17 cellular contexts compared by ENCODE assay signal in the genomic region with DNA sequence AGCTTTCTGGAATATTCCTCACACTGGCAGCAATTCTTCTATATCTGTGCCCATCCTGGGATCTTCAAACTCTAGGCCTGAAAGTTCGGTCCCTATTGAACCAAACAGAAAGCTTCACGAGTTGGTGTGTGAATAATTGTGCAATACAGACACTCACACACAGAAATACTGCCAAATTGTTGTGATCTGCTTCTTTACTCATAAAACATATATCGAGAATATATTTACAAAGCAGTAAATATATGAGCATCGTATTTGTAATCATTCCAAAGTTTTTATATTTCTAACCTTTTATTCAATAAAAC.
"Had no signal": no experiment of that assay in that cellular context is flagged by ENCODE, and none has a peak within 500 bp of the region (broad histone marks: within the 10 kb centered on the region; RNA-seq: fewer than 3 reads in every experiment).

No MANE protein-coding gene starts in this region.

- H3K27ac Mint-ChIP-seq: activated naive CD8-positive, alpha-beta T cell treated with anti-CD3 and anti-CD28 coated beads, Interleukin-2, amount 50 U/mL, for 24 hours; activated T-helper 17 cell treated with anti-CD3 and anti-CD28 coated beads, Interleukin-2, amount 50 U/mL, for 72 hours; dendritic cell treated with granulocyte-macrophage colony-stimulating factor and Interleukin-4, amounts not matched to agents 40 ng/mL and 50 ng/mL, for 4 days; natural killer cell treated with Interleukin-12 subunit alpha and Interleukin-12 subunit beta and Interleukin-15 and Interleukin-18, amount 100 ng/mL, for 72 hours; progenitor cell of endocrine pancreas had no signal

- DNase-seq: activated CD4-positive, alpha-beta T cell treated with anti-CD3 and anti-CD28 coated beads, Interleukin-2, amount 50 U/mL, for 1 hour; activated naive CD4-positive, alpha-beta T cell treated with Interleukin-2 at 50 U/mL for 16 hours; activated T-cell treated with anti-CD3 and anti-CD28 coated beads for 4 hours; aorta; effector memory CD4-positive, alpha-beta T cell; foreskin keratinocyte; glutamatergic neuron; right cardiac atrium; transverse colon had no signal

- H3K27me3 Mint-ChIP-seq: activated naive CD8-positive, alpha-beta T cell treated with anti-CD3 and anti-CD28 coated beads, Interleukin-2, amount 50 U/mL, for 24 hours; activated T-helper 17 cell treated with anti-CD3 and anti-CD28 coated beads, Interleukin-2, amount 50 U/mL, for 72 hours; dendritic cell treated with granulocyte-macrophage colony-stimulating factor and Interleukin-4, amounts not matched to agents 40 ng/mL and 50 ng/mL, for 4 days; progenitor cell of endocrine pancreas had no signal

- H3K4me1 Mint-ChIP-seq: activated naive CD8-positive, alpha-beta T cell treated with anti-CD3 and anti-CD28 coated beads, Interleukin-2, amount 50 U/mL, for 24 hours; activated T-helper 17 cell treated with anti-CD3 and anti-CD28 coated beads, Interleukin-2, amount 50 U/mL, for 72 hours had no signal

- ATAC-seq: activated CD4-positive, CD25-positive, alpha-beta regulatory T cell treated with anti-CD3 and anti-CD28 coated beads, Interleukin-2, amount 50 U/mL, for 24 hours; activated naive CD8-positive, alpha-beta T cell treated with anti-CD3 and anti-CD28 coated beads, Interleukin-2, amount 50 U/mL, for 24 hours; activated T-helper 17 cell treated with anti-CD3 and anti-CD28 coated beads, Interleukin-2, amount 50 U/mL, for 72 hours; foreskin keratinocyte; natural killer cell treated with Interleukin-12 subunit alpha and Interleukin-12 subunit beta and Interleukin-15 and Interleukin-18, amount 100 ng/mL, for 72 hours; right cardiac atrium had no signal

- H3K36me3 Mint-ChIP-seq: natural killer cell treated with Interleukin-12 subunit alpha and Interleukin-12 subunit beta and Interleukin-15 and Interleukin-18, amount 100 ng/mL, for 72 hours had no signal

- H3K27me3 ChIP-seq: foreskin keratinocyte, transverse colon had no signal

- H3K9me3 Mint-ChIP-seq: activated naive CD8-positive, alpha-beta T cell treated with anti-CD3 and anti-CD28 coated beads, Interleukin-2, amount 50 U/mL, for 24 hours; activated T-helper 17 cell treated with anti-CD3 and anti-CD28 coated beads, Interleukin-2, amount 50 U/mL, for 72 hours; dendritic cell treated with granulocyte-macrophage colony-stimulating factor and Interleukin-4, amounts not matched to agents 40 ng/mL and 50 ng/mL, for 4 days; natural killer cell treated with Interleukin-12 subunit alpha and Interleukin-12 subunit beta and Interleukin-15 and Interleukin-18, amount 100 ng/mL, for 72 hours had no signal

- H3K4me3 Mint-ChIP-seq: activated naive CD8-positive, alpha-beta T cell treated with anti-CD3 and anti-CD28 coated beads, Interleukin-2, amount 50 U/mL, for 24 hours; activated T-helper 17 cell treated with anti-CD3 and anti-CD28 coated beads, Interleukin-2, amount 50 U/mL, for 72 hours; dendritic cell treated with granulocyte-macrophage colony-stimulating factor and Interleukin-4, amounts not matched to agents 40 ng/mL and 50 ng/mL, for 4 days; natural killer cell treated with Interleukin-12 subunit alpha and Interleukin-12 subunit beta and Interleukin-15 and Interleukin-18, amount 100 ng/mL, for 72 hours had no signal

- H3K4me3 ChIP-seq: breast epithelium, skin epidermis, transverse colon had no signal

- H3K27ac ChIP-seq: breast epithelium, foreskin keratinocyte, skin epidermis, transverse colon had no signal

- H3K36me3 ChIP-seq: breast epithelium, transverse colon had no signal

- H3K4me1 ChIP-seq: breast epithelium, transverse colon had no signal
